Comparison of ENCODE assay signal across 26 cellular contexts in genomic region chr13:112626761-112627160, GRCh38.
"Had no signal": no experiment of that assay in that cellular context is flagged by ENCODE, and none has a peak within 500 bp of the region (broad histone marks: within the 10 kb centered on the region; RNA-seq: fewer than 3 reads in every experiment).

No MANE protein-coding gene starts in this region.

- H3K4me3 ChIP-seq: ascending aorta, breast epithelium, cardiac muscle cell, coronary artery, esophagus muscularis mucosa, gastrocnemius medialis had no signal

- H3K4me1 ChIP-seq: ascending aorta, breast epithelium, esophagus muscularis mucosa, foreskin keratinocyte, gastrocnemius medialis had no signal

- ATAC-seq: activated CD4-positive, alpha-beta T cell treated with anti-CD3 and anti-CD28 coated beads for 36 hours; activated CD8-positive, alpha-beta memory T cell treated with anti-CD3 and anti-CD28 coated beads, Interleukin-2, amount 10 ng/mL, durations not matched to agents 7 days and 5 days; activated CD8-positive, alpha-beta T cell treated with anti-CD3 and anti-CD28 coated beads, Interleukin-2, amount 10 ng/mL, durations not matched to agents 7 days and 5 days; activated naive CD4-positive, alpha-beta T cell treated with anti-CD3 and anti-CD28 coated beads, Interleukin-2, amount 50 U/mL, for 72 hours; effector memory CD8-positive, alpha-beta T cell; foreskin keratinocyte; gastrocnemius medialis had no signal

- H3K36me3 ChIP-seq: ascending aorta, breast epithelium, cardiac muscle cell, esophagus muscularis mucosa, gastrocnemius medialis had no signal

- H3K27me3 ChIP-seq: ascending aorta, breast epithelium had no signal

- DNase-seq: activated CD4-positive, alpha-beta memory T cell treated with anti-CD3 and anti-CD28 coated beads for 36 hours; activated CD4-positive, alpha-beta T cell treated with anti-CD3 and anti-CD28 coated beads for 36 hours; activated CD4-positive, alpha-beta T cell treated with anti-CD3 and anti-CD28 coated beads, Interleukin-2, amount 10 ng/mL, durations not matched to agents 24 days and 14 days; activated CD4-positive, CD25-positive, alpha-beta regulatory T cell; activated CD4-positive, CD25-positive, alpha-beta regulatory T cell treated with anti-CD3 and anti-CD28 coated beads, Interleukin-2, amount 50 U/mL, for 72 hours; activated CD8-positive, alpha-beta memory T cell treated with anti-CD3 and anti-CD28 coated beads, Interleukin-2, amount 10 ng/mL, durations not matched to agents 7 days and 5 days; activated CD8-positive, alpha-beta memory T cell treated with anti-CD3 and anti-CD28 coated beads, Interleukin-2, amount 50 U/mL, for 4 hours; activated CD8-positive, alpha-beta T cell treated with anti-CD3 and anti-CD28 coated beads, Interleukin-2, amount 10 ng/mL, durations not matched to agents 7 days and 5 days; activated effector memory CD4-positive, alpha-beta T cell treated with anti-CD3 and anti-CD28 coated beads, Interleukin-2, amount 50 U/mL, for 16 hours; activated naive CD4-positive, alpha-beta T cell treated with anti-CD3 and anti-CD28 coated beads for 36 hours; activated naive CD8-positive, alpha-beta T cell treated with anti-CD3 and anti-CD28 coated beads, Interleukin-2, amount 10 ng/mL, durations not matched to agents 7 days and 5 days; activated T-cell treated with anti-CD3 and anti-CD28 coated beads, Interleukin-2, amount 50 U/mL, for 1 hour; activated T-cell treated with anti-CD3 and anti-CD28 coated beads, Interleukin-2, amount 50 U/mL, for 48 hours; effector CD4-positive, alpha-beta T cell; effector memory CD8-positive, alpha-beta T cell; erythroblast; foreskin keratinocyte; gastrocnemius medialis; glutamatergic neuron; T-helper 2 cell had no signal

- H3K27ac ChIP-seq: ascending aorta, breast epithelium, cardiac muscle cell, coronary artery, esophagus muscularis mucosa, foreskin keratinocyte, gastrocnemius medialis had no signal

- H3K9me3 ChIP-seq: ascending aorta, breast epithelium, esophagus muscularis mucosa, gastrocnemius medialis had no signal
